Comparison of ENCODE assay signal across 1 cellular context in the genomic region with DNA sequence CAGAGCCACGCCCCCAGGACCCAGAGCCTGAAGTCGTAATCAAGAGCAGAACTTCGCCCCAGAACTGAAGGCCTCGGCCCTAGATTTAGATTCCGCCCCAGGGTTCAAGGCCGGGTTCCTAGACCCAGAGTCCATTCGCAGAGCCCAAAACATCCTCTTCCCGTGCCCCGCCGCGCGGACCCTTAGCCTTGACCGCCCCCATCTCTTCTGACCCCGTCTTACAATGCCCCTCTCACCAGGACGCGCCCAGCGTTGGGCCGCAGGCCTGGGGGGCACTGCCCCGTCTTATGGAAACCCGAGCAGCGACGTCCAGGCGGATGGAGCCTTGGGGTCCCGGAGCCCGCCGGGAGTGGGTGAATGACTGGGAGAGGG.
TF ChIP-seq lines count a peak whose summit lies in the region.

No MANE protein-coding gene starts in this region.

TF ChIP-seq in HepG2, 621 proteins besides CTCF, POLR2A, EP300 and RAD21 (continued from another document and continues in another):
- TF ChIP-seq ETV6 (CRISPR knock-in tag; conservative IDR thresholded peaks at IDR 0.05): no peak
- TF ChIP-seq ZFP90 (CRISPR knock-in tag; IDR thresholded peaks at IDR 0.05; ENCODE audit: borderline replicate concordance): peak; percentile 16; the same call in 1 of the 2 replicates
- no peak for TF ChIP-seq ZIK1 (CRISPR knock-in tag; IDR thresholded peaks at IDR 0.05; ENCODE audit: borderline replicate concordance, low read depth)
- TF ChIP-seq TGIF2 (CRISPR knock-in tag; IDR thresholded peaks at IDR 0.05): no peak
- TF ChIP-seq, protein P1, sequence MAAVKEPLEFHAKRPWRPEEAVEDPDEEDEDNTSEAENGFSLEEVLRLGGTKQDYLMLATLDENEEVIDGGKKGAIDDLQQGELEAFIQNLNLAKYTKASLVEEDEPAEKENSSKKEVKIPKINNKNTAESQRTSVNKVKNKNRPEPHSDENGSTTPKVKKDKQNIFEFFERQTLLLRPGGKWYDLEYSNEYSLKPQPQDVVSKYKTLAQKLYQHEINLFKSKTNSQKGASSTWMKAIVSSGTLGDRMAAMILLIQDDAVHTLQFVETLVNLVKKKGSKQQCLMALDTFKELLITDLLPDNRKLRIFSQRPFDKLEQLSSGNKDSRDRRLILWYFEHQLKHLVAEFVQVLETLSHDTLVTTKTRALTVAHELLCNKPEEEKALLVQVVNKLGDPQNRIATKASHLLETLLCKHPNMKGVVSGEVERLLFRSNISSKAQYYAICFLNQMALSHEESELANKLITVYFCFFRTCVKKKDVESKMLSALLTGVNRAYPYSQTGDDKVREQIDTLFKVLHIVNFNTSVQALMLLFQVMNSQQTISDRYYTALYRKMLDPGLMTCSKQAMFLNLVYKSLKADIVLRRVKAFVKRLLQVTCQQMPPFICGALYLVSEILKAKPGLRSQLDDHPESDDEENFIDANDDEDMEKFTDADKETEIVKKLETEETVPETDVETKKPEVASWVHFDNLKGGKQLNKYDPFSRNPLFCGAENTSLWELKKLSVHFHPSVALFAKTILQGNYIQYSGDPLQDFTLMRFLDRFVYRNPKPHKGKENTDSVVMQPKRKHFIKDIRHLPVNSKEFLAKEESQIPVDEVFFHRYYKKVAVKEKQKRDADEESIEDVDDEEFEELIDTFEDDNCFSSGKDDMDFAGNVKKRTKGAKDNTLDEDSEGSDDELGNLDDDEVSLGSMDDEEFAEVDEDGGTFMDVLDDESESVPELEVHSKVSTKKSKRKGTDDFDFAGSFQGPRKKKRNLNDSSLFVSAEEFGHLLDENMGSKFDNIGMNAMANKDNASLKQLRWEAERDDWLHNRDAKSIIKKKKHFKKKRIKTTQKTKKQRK (IDR thresholded peaks at IDR 0.05; ENCODE audit: low read length): no peak
- TF ChIP-seq HHEX (CRISPR knock-in tag; IDR thresholded peaks at IDR 0.05): no peak
- TF ChIP-seq MTF2 (CRISPR knock-in tag; IDR thresholded peaks at IDR 0.05; ENCODE audit: borderline replicate concordance): no peak
- TF ChIP-seq, protein P2, sequence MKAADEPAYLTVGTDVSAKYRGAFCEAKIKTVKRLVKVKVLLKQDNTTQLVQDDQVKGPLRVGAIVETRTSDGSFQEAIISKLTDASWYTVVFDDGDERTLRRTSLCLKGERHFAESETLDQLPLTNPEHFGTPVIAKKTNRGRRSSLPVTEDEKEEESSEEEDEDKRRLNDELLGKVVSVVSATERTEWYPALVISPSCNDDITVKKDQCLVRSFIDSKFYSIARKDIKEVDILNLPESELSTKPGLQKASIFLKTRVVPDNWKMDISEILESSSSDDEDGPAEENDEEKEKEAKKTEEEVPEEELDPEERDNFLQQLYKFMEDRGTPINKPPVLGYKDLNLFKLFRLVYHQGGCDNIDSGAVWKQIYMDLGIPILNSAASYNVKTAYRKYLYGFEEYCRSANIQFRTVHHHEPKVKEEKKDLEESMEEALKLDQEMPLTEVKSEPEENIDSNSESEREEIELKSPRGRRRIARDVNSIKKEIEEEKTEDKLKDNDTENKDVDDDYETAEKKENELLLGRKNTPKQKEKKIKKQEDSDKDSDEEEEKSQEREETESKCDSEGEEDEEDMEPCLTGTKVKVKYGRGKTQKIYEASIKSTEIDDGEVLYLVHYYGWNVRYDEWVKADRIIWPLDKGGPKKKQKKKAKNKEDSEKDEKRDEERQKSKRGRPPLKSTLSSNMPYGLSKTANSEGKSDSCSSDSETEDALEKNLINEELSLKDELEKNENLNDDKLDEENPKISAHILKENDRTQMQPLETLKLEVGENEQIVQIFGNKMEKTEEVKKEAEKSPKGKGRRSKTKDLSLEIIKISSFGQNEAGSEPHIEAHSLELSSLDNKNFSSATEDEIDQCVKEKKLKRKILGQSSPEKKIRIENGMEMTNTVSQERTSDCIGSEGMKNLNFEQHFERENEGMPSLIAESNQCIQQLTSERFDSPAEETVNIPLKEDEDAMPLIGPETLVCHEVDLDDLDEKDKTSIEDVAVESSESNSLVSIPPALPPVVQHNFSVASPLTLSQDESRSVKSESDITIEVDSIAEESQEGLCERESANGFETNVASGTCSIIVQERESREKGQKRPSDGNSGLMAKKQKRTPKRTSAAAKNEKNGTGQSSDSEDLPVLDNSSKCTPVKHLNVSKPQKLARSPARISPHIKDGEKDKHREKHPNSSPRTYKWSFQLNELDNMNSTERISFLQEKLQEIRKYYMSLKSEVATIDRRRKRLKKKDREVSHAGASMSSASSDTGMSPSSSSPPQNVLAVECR (CRISPR knock-in tag; IDR thresholded peaks at IDR 0.05; ENCODE audit: borderline replicate concordance): no peak
- TF ChIP-seq SKI (IDR thresholded peaks at IDR 0.05; ENCODE audit: partially characterized antibody): peak; percentile 12
- TF ChIP-seq, protein P3, sequence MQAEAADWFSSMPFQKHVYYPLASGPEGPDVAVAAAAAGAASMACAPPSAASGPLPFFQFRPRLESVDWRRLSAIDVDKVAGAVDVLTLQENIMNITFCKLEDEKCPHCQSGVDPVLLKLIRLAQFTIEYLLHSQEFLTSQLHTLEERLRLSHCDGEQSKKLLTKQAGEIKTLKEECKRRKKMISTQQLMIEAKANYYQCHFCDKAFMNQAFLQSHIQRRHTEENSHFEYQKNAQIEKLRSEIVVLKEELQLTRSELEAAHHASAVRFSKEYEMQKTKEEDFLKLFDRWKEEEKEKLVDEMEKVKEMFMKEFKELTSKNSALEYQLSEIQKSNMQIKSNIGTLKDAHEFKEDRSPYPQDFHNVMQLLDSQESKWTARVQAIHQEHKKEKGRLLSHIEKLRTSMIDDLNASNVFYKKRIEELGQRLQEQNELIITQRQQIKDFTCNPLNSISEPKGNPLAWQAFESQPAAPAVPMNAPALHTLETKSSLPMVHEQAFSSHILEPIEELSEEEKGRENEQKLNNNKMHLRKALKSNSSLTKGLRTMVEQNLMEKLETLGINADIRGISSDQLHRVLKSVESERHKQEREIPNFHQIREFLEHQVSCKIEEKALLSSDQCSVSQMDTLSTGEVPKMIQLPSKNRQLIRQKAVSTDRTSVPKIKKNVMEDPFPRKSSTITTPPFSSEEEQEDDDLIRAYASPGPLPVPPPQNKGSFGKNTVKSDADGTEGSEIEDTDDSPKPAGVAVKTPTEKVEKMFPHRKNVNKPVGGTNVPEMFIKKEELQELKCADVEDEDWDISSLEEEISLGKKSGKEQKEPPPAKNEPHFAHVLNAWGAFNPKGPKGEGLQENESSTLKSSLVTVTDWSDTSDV (CRISPR knock-in tag; IDR thresholded peaks at IDR 0.05): no peak
- TF ChIP-seq ETV5 (CRISPR knock-in tag; IDR thresholded peaks at IDR 0.05; ENCODE audit: borderline replicate concordance): no peak
- TF ChIP-seq HMG20B (CRISPR knock-in tag; conservative IDR thresholded peaks at IDR 0.05): no peak
- TF ChIP-seq PHF5A (CRISPR knock-in tag; IDR thresholded peaks at IDR 0.05; ENCODE audit: low read depth, unreplicated experiment): no peak
- TF ChIP-seq, protein P4, sequence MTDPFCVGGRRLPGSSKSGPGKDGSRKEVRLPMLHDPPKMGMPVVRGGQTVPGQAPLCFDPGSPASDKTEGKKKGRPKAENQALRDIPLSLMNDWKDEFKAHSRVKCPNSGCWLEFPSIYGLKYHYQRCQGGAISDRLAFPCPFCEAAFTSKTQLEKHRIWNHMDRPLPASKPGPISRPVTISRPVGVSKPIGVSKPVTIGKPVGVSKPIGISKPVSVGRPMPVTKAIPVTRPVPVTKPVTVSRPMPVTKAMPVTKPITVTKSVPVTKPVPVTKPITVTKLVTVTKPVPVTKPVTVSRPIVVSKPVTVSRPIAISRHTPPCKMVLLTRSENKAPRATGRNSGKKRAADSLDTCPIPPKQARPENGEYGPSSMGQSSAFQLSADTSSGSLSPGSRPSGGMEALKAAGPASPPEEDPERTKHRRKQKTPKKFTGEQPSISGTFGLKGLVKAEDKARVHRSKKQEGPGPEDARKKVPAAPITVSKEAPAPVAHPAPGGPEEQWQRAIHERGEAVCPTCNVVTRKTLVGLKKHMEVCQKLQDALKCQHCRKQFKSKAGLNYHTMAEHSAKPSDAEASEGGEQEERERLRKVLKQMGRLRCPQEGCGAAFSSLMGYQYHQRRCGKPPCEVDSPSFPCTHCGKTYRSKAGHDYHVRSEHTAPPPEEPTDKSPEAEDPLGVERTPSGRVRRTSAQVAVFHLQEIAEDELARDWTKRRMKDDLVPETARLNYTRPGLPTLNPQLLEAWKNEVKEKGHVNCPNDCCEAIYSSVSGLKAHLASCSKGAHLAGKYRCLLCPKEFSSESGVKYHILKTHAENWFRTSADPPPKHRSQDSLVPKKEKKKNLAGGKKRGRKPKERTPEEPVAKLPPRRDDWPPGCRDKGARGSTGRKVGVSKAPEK (CRISPR knock-in tag; IDR thresholded peaks at IDR 0.05; ENCODE audit: borderline replicate concordance): no peak; the same call in 1 of the 2 replicates
- no peak for TF ChIP-seq PCBP1 (IDR thresholded peaks at IDR 0.05; ENCODE audit: borderline replicate concordance, low read depth, low read length)
- no peak for TF ChIP-seq ISX (CRISPR knock-in tag; conservative IDR thresholded peaks at IDR 0.05)
- TF ChIP-seq, protein P5, sequence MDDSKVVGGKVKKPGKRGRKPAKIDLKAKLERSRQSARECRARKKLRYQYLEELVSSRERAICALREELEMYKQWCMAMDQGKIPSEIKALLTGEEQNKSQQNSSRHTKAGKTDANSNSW (CRISPR knock-in tag; IDR thresholded peaks at IDR 0.05; ENCODE audit: borderline replicate concordance): no peak
- 0 out of 2 replicates have a peak, but pooled peaks have one; percentile 37 for TF ChIP-seq ZNF230 (CRISPR knock-in tag; IDR thresholded peaks at IDR 0.05)
- no peak for TF ChIP-seq SATB2 (CRISPR knock-in tag; IDR thresholded peaks at IDR 0.05)
- TF ChIP-seq, protein P6, sequence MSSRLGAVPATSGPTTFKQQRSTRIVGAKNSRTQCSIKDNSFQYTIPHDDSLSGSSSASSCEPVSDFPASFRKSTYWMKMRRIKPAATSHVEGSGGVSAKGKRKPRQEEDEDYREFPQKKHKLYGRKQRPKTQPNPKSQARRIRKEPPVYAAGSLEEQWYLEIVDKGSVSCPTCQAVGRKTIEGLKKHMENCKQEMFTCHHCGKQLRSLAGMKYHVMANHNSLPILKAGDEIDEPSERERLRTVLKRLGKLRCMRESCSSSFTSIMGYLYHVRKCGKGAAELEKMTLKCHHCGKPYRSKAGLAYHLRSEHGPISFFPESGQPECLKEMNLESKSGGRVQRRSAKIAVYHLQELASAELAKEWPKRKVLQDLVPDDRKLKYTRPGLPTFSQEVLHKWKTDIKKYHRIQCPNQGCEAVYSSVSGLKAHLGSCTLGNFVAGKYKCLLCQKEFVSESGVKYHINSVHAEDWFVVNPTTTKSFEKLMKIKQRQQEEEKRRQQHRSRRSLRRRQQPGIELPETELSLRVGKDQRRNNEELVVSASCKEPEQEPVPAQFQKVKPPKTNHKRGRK (CRISPR knock-in tag; IDR thresholded peaks at IDR 0.05): no peak
- TF ChIP-seq ZNF510 (CRISPR knock-in tag; IDR thresholded peaks at IDR 0.05; ENCODE audit: low read depth): 0 out of 2 replicates have a peak, but pooled peaks have one; percentile 26
- no peak for TF ChIP-seq ZNF235 (CRISPR knock-in tag; IDR thresholded peaks at IDR 0.05; ENCODE audit: borderline replicate concordance)
- no peak for TF ChIP-seq NR2F6 (IDR thresholded peaks at IDR 0.05)
- peak; percentile 48 for TF ChIP-seq NR2F6 (CRISPR knock-in tag; IDR thresholded peaks at IDR 0.05)
- TF ChIP-seq SETDB1 (CRISPR knock-in tag; IDR thresholded peaks at IDR 0.05; ENCODE audit: borderline replicate concordance): no peak
- TF ChIP-seq EZH2 (conservative IDR thresholded peaks at IDR 0.05; ENCODE audit: low read depth, low read length): no peak
- TF ChIP-seq POLR2G (IDR thresholded peaks at IDR 0.05; ENCODE audit: low read depth, low read length): no peak
- no peak for TF ChIP-seq ZNF354B (CRISPR knock-in tag; IDR thresholded peaks at IDR 0.05)
- TF ChIP-seq, protein P7, sequence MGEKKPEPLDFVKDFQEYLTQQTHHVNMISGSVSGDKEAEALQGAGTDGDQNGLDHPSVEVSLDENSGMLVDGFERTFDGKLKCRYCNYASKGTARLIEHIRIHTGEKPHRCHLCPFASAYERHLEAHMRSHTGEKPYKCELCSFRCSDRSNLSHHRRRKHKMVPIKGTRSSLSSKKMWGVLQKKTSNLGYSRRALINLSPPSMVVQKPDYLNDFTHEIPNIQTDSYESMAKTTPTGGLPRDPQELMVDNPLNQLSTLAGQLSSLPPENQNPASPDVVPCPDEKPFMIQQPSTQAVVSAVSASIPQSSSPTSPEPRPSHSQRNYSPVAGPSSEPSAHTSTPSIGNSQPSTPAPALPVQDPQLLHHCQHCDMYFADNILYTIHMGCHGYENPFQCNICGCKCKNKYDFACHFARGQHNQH (CRISPR knock-in tag; IDR thresholded peaks at IDR 0.05): no peak
- TF ChIP-seq SOX13 (IDR thresholded peaks at IDR 0.05): no peak
- no peak for TF ChIP-seq SOX13 (CRISPR knock-in tag; conservative IDR thresholded peaks at IDR 0.05 in 1 of 2, IDR thresholded peaks at IDR 0.05 in 1 of 2)
- TF ChIP-seq FIP1L1 (IDR thresholded peaks at IDR 0.05; ENCODE audit: borderline replicate concordance, insufficient read depth, low read depth, low read length): no peak
- TF ChIP-seq ELF3 (CRISPR knock-in tag; IDR thresholded peaks at IDR 0.05): no peak
- TF ChIP-seq, protein P8, sequence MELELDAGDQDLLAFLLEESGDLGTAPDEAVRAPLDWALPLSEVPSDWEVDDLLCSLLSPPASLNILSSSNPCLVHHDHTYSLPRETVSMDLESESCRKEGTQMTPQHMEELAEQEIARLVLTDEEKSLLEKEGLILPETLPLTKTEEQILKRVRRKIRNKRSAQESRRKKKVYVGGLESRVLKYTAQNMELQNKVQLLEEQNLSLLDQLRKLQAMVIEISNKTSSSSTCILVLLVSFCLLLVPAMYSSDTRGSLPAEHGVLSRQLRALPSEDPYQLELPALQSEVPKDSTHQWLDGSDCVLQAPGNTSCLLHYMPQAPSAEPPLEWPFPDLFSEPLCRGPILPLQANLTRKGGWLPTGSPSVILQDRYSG (CRISPR knock-in tag; IDR thresholded peaks at IDR 0.05): no peak
- no peak for TF ChIP-seq MLLT10 (CRISPR knock-in tag; IDR thresholded peaks at IDR 0.05)
- no peak for TF ChIP-seq SRY (CRISPR knock-in tag; IDR thresholded peaks at IDR 0.05)
- TF ChIP-seq POLR2AphosphoS5 (IDR thresholded peaks at IDR 0.05; ENCODE audit: low read depth, low read length): no peak; the same call in 1 of the 2 replicates
- no peak for TF ChIP-seq NFYC (CRISPR knock-in tag; IDR thresholded peaks at IDR 0.05)
- no peak for TF ChIP-seq RFXAP (CRISPR knock-in tag; IDR thresholded peaks at IDR 0.05; ENCODE audit: borderline replicate concordance)
